ENCODE assay signal across 29 cellular contexts in the genomic region with DNA sequence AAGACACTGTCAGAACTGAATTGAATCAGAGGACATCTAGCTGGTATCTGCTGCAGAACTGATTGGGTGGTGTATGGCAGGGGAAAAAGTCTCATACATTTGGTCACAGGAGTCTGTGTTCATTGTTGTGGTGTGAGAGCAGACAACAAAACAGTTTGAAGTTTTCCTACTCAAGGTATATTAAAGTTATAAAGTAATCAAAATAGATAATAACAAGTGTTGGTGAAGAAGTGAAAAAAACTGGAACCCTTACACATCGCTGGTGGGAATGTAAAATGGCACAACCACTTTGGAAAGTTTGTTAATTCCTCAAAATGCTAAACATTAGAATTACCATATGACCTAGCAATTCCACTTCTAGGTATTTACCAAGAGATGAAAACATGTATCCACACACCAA.
"Had no signal": no experiment of that assay in that cellular context is flagged by ENCODE, and none has a peak within 500 bp of the region (broad histone marks: within the 10 kb centered on the region; RNA-seq: fewer than 3 reads in every experiment).

No MANE protein-coding gene starts in this region.

- H3K9me3 ChIP-seq: colonic mucosa, gastrocnemius medialis, psoas muscle, sigmoid colon, stomach, thyroid gland had no signal

- H3K27me3 ChIP-seq: colonic mucosa, gastrocnemius medialis, hepatocyte, sigmoid colon, stomach, thyroid gland had no signal

- H3K4me1 Mint-ChIP-seq: nephron had no signal

- H3K4me2 ChIP-seq: hepatocyte had no signal

- H3K27me3 Mint-ChIP-seq: activated CD4-positive, alpha-beta memory T cell treated with anti-CD3 and anti-CD28 coated beads, Interleukin-2, amount 10 ng/mL, durations not matched to agents 7 days and 5 days; activated CD4-positive, alpha-beta T cell treated with anti-CD3 and anti-CD28 coated beads, Interleukin-2, amount 10 ng/mL, durations not matched to agents 24 days and 14 days; activated naive CD4-positive, alpha-beta T cell treated with anti-CD3 and anti-CD28 coated beads, Interleukin-2, amount 50 U/mL, for 24 hours; activated naive CD8-positive, alpha-beta T cell treated with anti-CD3 and anti-CD28 coated beads, Interleukin-2, amount 50 U/mL, for 24 hours; central memory CD8-positive, alpha-beta T cell; stimulated activated naive B cell treated with anti-CD40 and anti-IgM and Interleukin-4, amounts not matched to agents 10 μg/mL and 1 μg/mL and 100 μg/mL, for 72 hours had no signal

- H2AFZ ChIP-seq: hepatocyte, parathyroid adenoma had no signal

- ATAC-seq: activated naive CD8-positive, alpha-beta T cell treated with anti-CD3 and anti-CD28 coated beads, Interleukin-2, amount 50 U/mL, for 24 hours; gastrocnemius medialis; left ventricle myocardium superior; psoas muscle; stimulated activated naive B cell treated with anti-CD40 and anti-IgM and Interleukin-4, amounts not matched to agents 10 μg/mL and 1 μg/mL and 100 μg/mL, for 72 hours had no signal

- H3K4me3 ChIP-seq: colonic mucosa, gastrocnemius medialis, hepatocyte, psoas muscle, sigmoid colon, stomach, thyroid gland had no signal

- H3K4me1 ChIP-seq: colonic mucosa, sigmoid colon, stomach, thyroid gland had no signal

- H3K27ac Mint-ChIP-seq: activated CD4-positive, alpha-beta memory T cell treated with anti-CD3 and anti-CD28 coated beads, Interleukin-2, amount 10 ng/mL, durations not matched to agents 7 days and 5 days; activated CD4-positive, alpha-beta T cell treated with anti-CD3 and anti-CD28 coated beads, Interleukin-2, amount 10 ng/mL, durations not matched to agents 24 days and 14 days; activated naive CD4-positive, alpha-beta T cell treated with anti-CD3 and anti-CD28 coated beads, Interleukin-2, amount 50 U/mL, for 24 hours; activated naive CD8-positive, alpha-beta T cell treated with anti-CD3 and anti-CD28 coated beads, Interleukin-2, amount 50 U/mL, for 24 hours; activated T-helper 2 cell treated with anti-CD3 and anti-CD28 coated beads, Interferon-gamma antibody, Interleukin-2, Interleukin-4, amounts not matched to agents 10 μg/mL and 5 μg/mL and 100 μg/mL, durations not matched to agents 14 hours and 24 hours and 36 hours; nephron; stimulated activated naive B cell treated with anti-CD40 and anti-IgM and Interleukin-4, amounts not matched to agents 10 μg/mL and 1 μg/mL and 100 μg/mL, for 72 hours had no signal

- H3K4me3 Mint-ChIP-seq: activated CD4-positive, alpha-beta memory T cell treated with anti-CD3 and anti-CD28 coated beads, Interleukin-2, amount 10 ng/mL, durations not matched to agents 7 days and 5 days; activated CD4-positive, alpha-beta T cell treated with anti-CD3 and anti-CD28 coated beads, Interleukin-2, amount 10 ng/mL, durations not matched to agents 24 days and 14 days; activated naive CD4-positive, alpha-beta T cell treated with anti-CD3 and anti-CD28 coated beads, Interleukin-2, amount 50 U/mL, for 24 hours; activated naive CD8-positive, alpha-beta T cell treated with anti-CD3 and anti-CD28 coated beads, Interleukin-2, amount 50 U/mL, for 24 hours; central memory CD8-positive, alpha-beta T cell; nephron; stimulated activated naive B cell treated with anti-CD40 and anti-IgM and Interleukin-4, amounts not matched to agents 10 μg/mL and 1 μg/mL and 100 μg/mL, for 72 hours had no signal

- H3K9me3 Mint-ChIP-seq: activated CD4-positive, alpha-beta memory T cell treated with anti-CD3 and anti-CD28 coated beads, Interleukin-2, amount 10 ng/mL, durations not matched to agents 7 days and 5 days; activated naive CD4-positive, alpha-beta T cell treated with anti-CD3 and anti-CD28 coated beads, Interleukin-2, amount 50 U/mL, for 24 hours; activated naive CD8-positive, alpha-beta T cell treated with anti-CD3 and anti-CD28 coated beads, Interleukin-2, amount 50 U/mL, for 24 hours; activated T-helper 2 cell treated with anti-CD3 and anti-CD28 coated beads, Interferon-gamma antibody, Interleukin-2, Interleukin-4, amounts not matched to agents 10 μg/mL and 5 μg/mL and 100 μg/mL, durations not matched to agents 14 hours and 24 hours and 36 hours; central memory CD8-positive, alpha-beta T cell had no signal

- H3K27ac ChIP-seq: colonic mucosa, gastrocnemius medialis, hepatocyte, parathyroid adenoma, psoas muscle, sigmoid colon, stomach, thyroid gland, WERI-Rb-1 had no signal

- DNase-seq: activated CD4-positive, alpha-beta memory T cell treated with anti-CD3 and anti-CD28 coated beads, Interleukin-2, amount 10 ng/mL, durations not matched to agents 7 days and 5 days; activated CD4-positive, alpha-beta T cell treated with anti-CD3 and anti-CD28 coated beads, Interleukin-2, amount 10 ng/mL, durations not matched to agents 24 days and 14 days; activated CD4-positive, CD25-positive, alpha-beta regulatory T cell treated with anti-CD3 and anti-CD28 coated beads, Interleukin-2, amount 50 U/mL, for 72 hours; activated naive CD8-positive, alpha-beta T cell treated with anti-CD3 and anti-CD28 coated beads, Interleukin-2, amount 50 U/mL, for 24 hours; activated T-cell treated with anti-CD3 and anti-CD28 coated beads, Interleukin-2, amount 50 U/mL, for 48 hours; amygdala; colonic mucosa; effector CD8-positive, alpha-beta T cell; erythroblast; gastrocnemius medialis; left ventricle myocardium superior; nucleus accumbens; psoas muscle; sigmoid colon; small intestine; stimulated activated CD4-positive, alpha-beta T cell treated with anti-CD3 and anti-CD28 coated beads, Interleukin-1b, Interleukin-23, amount 100 ng/mL, for 48 hours; stimulated activated CD4-positive, alpha-beta T cell treated with anti-CD3 and anti-CD28 coated beads, Interleukin-4, amount 100 ng/mL, for 4 hours; stimulated activated CD8-positive, alpha-beta memory T cell treated with anti-CD3 and anti-CD28 coated beads, Interleukin-4, amount 100 ng/mL, for 48 hours; stimulated activated naive B cell treated with anti-CD40 and anti-IgM and Interleukin-4, amounts not matched to agents 10 μg/mL and 1 μg/mL and 100 μg/mL, for 72 hours; stomach; T-helper 9 cell; thyroid gland; WERI-Rb-1 had no signal

- H3K36me3 ChIP-seq: colonic mucosa, gastrocnemius medialis, sigmoid colon, thyroid gland had no signal
